ENCODE assay signal across 14 cellular contexts in the genomic region with DNA sequence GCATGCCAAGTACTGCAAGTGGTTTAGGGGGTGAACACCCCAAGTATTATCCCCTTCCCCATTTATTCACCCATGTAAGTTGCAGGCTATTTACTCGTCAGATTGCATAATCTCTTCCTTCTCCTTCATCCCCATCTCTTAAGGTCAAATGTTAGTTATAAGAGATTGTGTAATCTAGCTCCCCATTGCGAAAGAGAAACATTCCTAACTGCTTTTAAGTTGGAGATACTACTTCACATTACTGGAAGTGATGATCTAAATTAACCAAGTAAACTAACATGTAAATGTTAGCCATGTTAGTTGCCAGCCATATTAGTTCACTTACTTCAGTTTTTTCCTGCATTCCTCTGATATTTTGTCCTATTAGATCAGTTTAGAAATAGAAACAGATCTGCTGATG.
A peak's percentile ranks its signal among the peaks of the same experiment; 100 is the strongest.
DNase-seq lines count a peak whose midpoint lies in the region; ATAC-seq, FAIRE-seq and TF ChIP-seq lines count a peak whose summit lies in the region.
"Had no signal": no experiment of that assay in that cellular context is flagged by ENCODE, and none has a peak within 500 bp of the region (broad histone marks: within the 10 kb centered on the region; RNA-seq: fewer than 3 reads in every experiment).

No MANE protein-coding gene starts in this region.

- no peak overlapping the region for H2AFZ ChIP-seq in K562 (ENCODE audit: low read depth, low read length)
- no peak overlapping the region for H2AFZ ChIP-seq in hepatocyte

- no peaks in the 10 kb centered on the region for H3K36me3 Mint-ChIP-seq in type B pancreatic cell
- H3K36me3 Mint-ChIP-seq in activated T-cell treated with anti-CD3 and anti-CD28 coated beads, Interleukin-2, amount 50 U/mL, for 4 hours (ENCODE audit: insufficient read depth), result no peaks in the 10 kb centered on the region
- H3K36me3 Mint-ChIP-seq: CD14-positive monocyte had no signal

- FAIRE-seq in K562 (lab: Jason Lieb, UNC) (no peak), urothelium cell line (lab: Jason Lieb, UNC) (peak; percentile 5)

- no peaks in the 10 kb centered on the region; the same call in 1 of the 2 replicates for H3K9me3 ChIP-seq in K562 (replicated peaks; ENCODE audit: control insufficient read depth, insufficient read depth, low read depth, low read length)
- H3K9me3 ChIP-seq in hepatocyte (ENCODE audit: low read depth), result no peaks in the 10 kb centered on the region
- H3K9me3 ChIP-seq: ascending aorta, colonic mucosa, tibial artery had no signal

- H3K4me3 ChIP-seq in K562 (no peak overlapping the region), hepatocyte (no peak overlapping the region)
- H3K4me3 ChIP-seq: ascending aorta, colonic mucosa, tibial artery had no signal

- H3K4me2 ChIP-seq in K562 (ENCODE audit: insufficient read depth, low read length) (no peak overlapping the region), hepatocyte (no peak overlapping the region)

- TF ChIP-seq CTCF in K562 (IDR thresholded peaks at IDR 0.05 in 2 of 3, conservative IDR thresholded peaks at IDR 0.05 in 1 of 3; ENCODE audit: insufficient read depth in 2 of 3, low read depth in 1 of 3, low read length in 3 of 3), result no peak
- TF ChIP-seq CTCF in hepatocyte (IDR thresholded peaks at IDR 0.05; ENCODE audit: poor library complexity), result no peak
- no peak for TF ChIP-seq CTCF in type B pancreatic cell (conservative IDR thresholded peaks at IDR 0.05)

- H4K20me1 ChIP-seq in K562 (replicated peaks; ENCODE audit: control insufficient read depth, insufficient read depth, low read length) (no peaks in the 10 kb centered on the region), hepatocyte (ENCODE audit: insufficient read depth, poor library complexity, severe bottlenecking) (no peaks in the 10 kb centered on the region)

- H3K36me3 ChIP-seq in K562 (ENCODE audit: control insufficient read depth, insufficient read depth, low read length) (no peaks in the 10 kb centered on the region), hepatocyte (replicated peaks; ENCODE audit: insufficient read depth, low read depth) (no peaks in the 10 kb centered on the region)
- H3K36me3 ChIP-seq: ascending aorta, colonic mucosa, tibial artery had no signal

- no peak for TF ChIP-seq EP300 in K562 (IDR thresholded peaks at IDR 0.05; ENCODE audit: low read length)

- no peaks in the 10 kb centered on the region for H3K9me1 ChIP-seq in K562 (ENCODE audit: control insufficient read depth, insufficient read depth, low read length)

- H3K27ac ChIP-seq in K562 (ENCODE audit: extremely low read depth, low read depth, low read length) (no peak overlapping the region), hepatocyte (no peak overlapping the region)
- H3K27ac ChIP-seq: ascending aorta, colonic mucosa, tibial artery had no signal

- no peak overlapping the region for H3K27ac Mint-ChIP-seq in type B pancreatic cell
- H3K27ac Mint-ChIP-seq: activated CD4-positive, alpha-beta T cell treated with anti-CD3 and anti-CD28 coated beads for 36 hours had no signal

- no TSS peak for BruUV-seq in K562 (replicated peaks; lab: Mats Ljungman, UMichigan)

- no peaks in the 10 kb centered on the region for H3K27me3 Mint-ChIP-seq in type B pancreatic cell
- H3K27me3 Mint-ChIP-seq in activated T-cell treated with anti-CD3 and anti-CD28 coated beads, Interleukin-2, amount 50 U/mL, for 4 hours (ENCODE audit: low read depth), result no peaks in the 10 kb centered on the region
- H3K27me3 Mint-ChIP-seq: activated CD4-positive, alpha-beta T cell treated with anti-CD3 and anti-CD28 coated beads for 36 hours had no signal

- DNase-seq in MV-4-11 (lab: John Stamatoyannopoulos, UW), result peak; percentile 71
- DNase-seq in K562 (ENCODE audit: extremely low read depth in 1 of 4, low spot score in 3 of 4), result no peak
- peak; percentile 19 for DNase-seq in hepatocyte (ENCODE audit: low spot score)
- DNase-seq in urothelium cell line (ENCODE audit: low spot score), result no peak
- no peak for DNase-seq in type B pancreatic cell (ENCODE audit: extremely low spot score, unreplicated experiment)
- no peak for DNase-seq in SHP77 treated with DMSO at 0.1 percent for 48 hours (lab: John Stamatoyannopoulos, UW)
- no peak for DNase-seq in activated T-cell treated with anti-CD3 and anti-CD28 coated beads, Interleukin-2, amount 50 U/mL, for 4 hours
- DNase-seq: activated CD4-positive, alpha-beta T cell treated with anti-CD3 and anti-CD28 coated beads for 36 hours; colonic mucosa; DMS53; NCI-H1105 treated with DMSO at 0.1 percent for 48 hours; tibial artery had no signal

- no peaks in the 10 kb centered on the region for H3K9me2 ChIP-seq in hepatocyte (replicated peaks; ENCODE audit: insufficient read depth)

- no peaks in the 10 kb centered on the region for H3K4me1 ChIP-seq in K562 (replicated peaks in 1 of 2; ENCODE audit: control insufficient read depth in 2 of 2, insufficient read depth in 2 of 2, low read length in 2 of 2)
- H3K4me1 ChIP-seq in hepatocyte (ENCODE audit: insufficient read depth), result no peaks in the 10 kb centered on the region
- H3K4me1 ChIP-seq: ascending aorta, colonic mucosa, tibial artery had no signal

- intact Hi-C loops in K562 (cut with micrococcal nuclease), result no loop called here

- no peak for TF ChIP-seq RAD21 in K562 (CRISPR knock-in tag; conservative IDR thresholded peaks at IDR 0.05 in 1 of 2, IDR thresholded peaks at IDR 0.05 in 1 of 2)

- no peaks in the 10 kb centered on the region for H3K4me1 Mint-ChIP-seq in type B pancreatic cell (ENCODE audit: unreplicated experiment)
- H3K4me1 Mint-ChIP-seq in activated T-cell treated with anti-CD3 and anti-CD28 coated beads, Interleukin-2, amount 50 U/mL, for 4 hours (ENCODE audit: low read depth), result no peaks in the 10 kb centered on the region
- H3K4me1 Mint-ChIP-seq: activated CD4-positive, alpha-beta T cell treated with anti-CD3 and anti-CD28 coated beads for 36 hours had no signal

- POLR2A ChIA-PET in K562 (lab: Yijun Ruan, JAX), result no interaction called here

- TF ChIP-seq POLR2A in K562 (conservative IDR thresholded peaks at IDR 0.05), result no peak

- no peak for ATAC-seq in K562
- ATAC-seq in activated T-cell treated with anti-CD3 and anti-CD28 coated beads, Interleukin-2, amount 50 U/mL, for 4 hours, result no peak
- ATAC-seq: activated CD4-positive, alpha-beta T cell treated with anti-CD3 and anti-CD28 coated beads for 36 hours had no signal

- 0% methylated on average over 2 of the region's 2 CpGs for WGBS in K562 (ENCODE audit: insufficient coverage, low coverage, missing lambda C conversion rate)
- 35% methylated on average over 2 of the region's 2 CpGs for WGBS in hepatocyte (ENCODE audit: low lambda C conversion rate, missing lambda C conversion rate)

- no peak overlapping the region for H3K9ac ChIP-seq in K562 (ENCODE audit: insufficient read depth in 1 of 2, low read depth in 2 of 2, low read length in 2 of 2)

- H3K79me2 ChIP-seq in K562 (ENCODE audit: control insufficient read depth, insufficient read depth, low read length) (no peaks in the 10 kb centered on the region), hepatocyte (no peaks in the 10 kb centered on the region)

- H3K4me3 Mint-ChIP-seq in type B pancreatic cell, result no peak overlapping the region
- no peak overlapping the region for H3K4me3 Mint-ChIP-seq in activated T-cell treated with anti-CD3 and anti-CD28 coated beads, Interleukin-2, amount 50 U/mL, for 4 hours
- H3K4me3 Mint-ChIP-seq: activated CD4-positive, alpha-beta T cell treated with anti-CD3 and anti-CD28 coated beads for 36 hours; CD14-positive monocyte had no signal

- H3K27me3 ChIP-seq in K562 (ENCODE audit: control insufficient read depth in 2 of 2, insufficient read depth in 2 of 2, low read length in 2 of 2) (no peaks in the 10 kb centered on the region), hepatocyte (no peaks in the 10 kb centered on the region)
- H3K27me3 ChIP-seq: ascending aorta, colonic mucosa, tibial artery had no signal

- in situ Hi-C loops in K562 (cut with MboI), result no loop called here

- H3K9me3 Mint-ChIP-seq in type B pancreatic cell, result no peaks in the 10 kb centered on the region
- H3K9me3 Mint-ChIP-seq in activated T-cell treated with anti-CD3 and anti-CD28 coated beads, Interleukin-2, amount 50 U/mL, for 4 hours, result peaks cover 12% of the 10 kb centered on the region

- CTCF ChIA-PET in K562 (lab: Yijun Ruan, JAX; ENCODE audit: low intra/inter-chr PET ratio), result no interaction called here

TF ChIP-seq in K562, 482 proteins besides CTCF, POLR2A, EP300 and RAD21:
- TF ChIP-seq CEBPG (CRISPR knock-in tag; IDR thresholded peaks at IDR 0.05), result no peak
- TF ChIP-seq CEBPG (tag; conservative IDR thresholded peaks at IDR 0.05 in 1 of 2, IDR thresholded peaks at IDR 0.05 in 1 of 2), result peak in 1 of 2 experiments; percentile 36; a peak in 1 of 4 replicates
- TF ChIP-seq BCOR (IDR thresholded peaks at IDR 0.05), result no peak
- TF ChIP-seq CEBPB (tag; IDR thresholded peaks at IDR 0.05), result peak; percentile 52

Comparison
In these comparisons a context has a peak if more than half of its experiments do, and no peak if none do; other contexts are left out.
1. DNase-seq: peak in MV-4-11 (single experiment) and hepatocyte (single experiment); none in K562 (0 of 4), urothelium cell line (single experiment), type B pancreatic cell (single experiment), SHP77 treated with DMSO at 0.1 percent for 48 hours (single experiment) and activated T-cell treated with anti-CD3 and anti-CD28 coated beads, Interleukin-2, amount 50 U/mL, for 4 hours (single experiment).